In genomic region chr11:78833237-78833636, GRCh38 we compare ENCODE assay signal across 18 cellular contexts.
DNase-seq lines count a peak whose midpoint lies in the region; ATAC-seq and TF ChIP-seq lines count a peak whose summit lies in the region.
"Had no signal": no experiment of that assay in that cellular context is flagged by ENCODE, and none has a peak within 500 bp of the region (broad histone marks: within the 10 kb centered on the region; RNA-seq: fewer than 3 reads in every experiment).

No MANE protein-coding gene starts in this region.

- H3K9me3 Mint-ChIP-seq in nephron progenitor cell: no peaks in the 10 kb centered on the region
- H3K9me3 Mint-ChIP-seq: CD8-positive, alpha-beta memory T cell had no signal

- H3K36me3 Mint-ChIP-seq in nephron progenitor cell (ENCODE audit: low read depth): peaks cover 61% of the 10 kb centered on the region
- H3K36me3 Mint-ChIP-seq: CD8-positive, alpha-beta memory T cell had no signal

- ATAC-seq in Right ventricle myocardium superior (ENCODE audit: poor library complexity): peak; percentile 48
- no peak for ATAC-seq in GM21423 (IDR thresholded peaks at IDR 0.05; ENCODE audit: unreplicated experiment)

- H3K4me3 Mint-ChIP-seq in nephron progenitor cell: no peak overlapping the region
- H3K4me3 Mint-ChIP-seq: CD8-positive, alpha-beta memory T cell had no signal

- DNase-seq in Right ventricle myocardium superior (no peak), cardiac septum (ENCODE audit: low spot score) (no peak), left kidney (ENCODE audit: low read depth, low spot score) (peak; percentile 52), nephron progenitor cell (peak; percentile 21), NCI-H1694 (lab: John Stamatoyannopoulos, UW) (no peak), GM10248 (ENCODE audit: extremely low spot score) (no peak)
- no peak for DNase-seq in activated effector memory CD4-positive, alpha-beta T cell treated with anti-CD3 and anti-CD28 coated beads, Interleukin-2, amount 50 U/mL, for 16 hours
- DNase-seq: 8988T; CD8-positive, alpha-beta memory T cell; DMS79; HCEC 1CT; MV-4-11; NCI-H1417; NCI-H1930; NCI-H526 treated with DMSO at 0.1 percent for 48 hours; NK-92 treated with Interleukin-12 subunit alpha and Interleukin-12 subunit beta, amount 100 ng/mL, for 24 hours; OCI-M1 had no signal

- no peaks in the 10 kb centered on the region for H3K27me3 Mint-ChIP-seq in nephron progenitor cell (ENCODE audit: low read depth, poor library complexity)

- intact Hi-C loops in Right ventricle myocardium superior (cut with DNase I) (no loop called here), cardiac septum (cut with DNase I) (no loop called here)

- POLR2A ChIA-PET in GM10248 (lab: Yijun Ruan, JAX): no interaction called here

- TF ChIP-seq CTCF in nephron progenitor cell (IDR thresholded peaks at IDR 0.05) (no peak), GM10248 (IDR thresholded peaks at IDR 0.05; ENCODE audit: control extremely low read depth, extremely low read depth, low read depth, missing control alignments) (no peak)

- CTCF ChIA-PET in GM10248 (lab: Yijun Ruan, JAX): no interaction called here

- peaks cover 72% of the 10 kb centered on the region for H3K4me1 Mint-ChIP-seq in nephron progenitor cell
- H3K4me1 Mint-ChIP-seq: CD8-positive, alpha-beta memory T cell had no signal

- H3K27ac Mint-ChIP-seq in nephron progenitor cell: peak overlapping the region; percentile 70
- H3K27ac Mint-ChIP-seq: CD8-positive, alpha-beta memory T cell had no signal

Comparison
In these comparisons a context has a peak if more than half of its experiments do, and no peak if none do; other contexts are left out.
1. DNase-seq: peak in left kidney (single experiment) and nephron progenitor cell (single experiment); none in Right ventricle myocardium superior (single experiment), cardiac septum (single experiment), activated effector memory CD4-positive, alpha-beta T cell treated with anti-CD3 and anti-CD28 coated beads, Interleukin-2, amount 50 U/mL, for 16 hours (single experiment), NCI-H1694 (single experiment) and GM10248 (single experiment).